ENCODE assay signal across 28 cellular contexts in genomic region chr6:134902074-134902861, GRCh38. TPM values are rescaled to one million over a fixed set of nuclear protein-coding genes. Genes with fewer than 3 reads are reported as not detected.
DNase-seq lines count a peak whose midpoint lies in the region; ATAC-seq, FAIRE-seq and TF ChIP-seq lines count a peak whose summit lies in the region.
"Had no signal": no experiment of that assay in that cellular context is flagged by ENCODE, and none has a peak within 500 bp of the region (broad histone marks: within the 10 kb centered on the region; RNA-seq: fewer than 3 reads in every experiment).

No MANE protein-coding gene starts in this region.

- H2AK9ac ChIP-seq in IMR-90 (replicated peaks; ENCODE audit: low read depth, low read length, poor library complexity): no peak overlapping the region

- H3K4me2 ChIP-seq in IMR-90 (ENCODE audit: low read depth, low read length) (no peak overlapping the region), K562 (ENCODE audit: insufficient read depth, low read length) (no peak overlapping the region)
- H3K4me2 ChIP-seq: neural progenitor cell had no signal

- H4K91ac ChIP-seq in IMR-90 (ENCODE audit: insufficient read depth, low read depth, low read length): no peak overlapping the region; the same call in 1 of the 2 replicates

- ATAC-seq in IMR-90 (ENCODE audit: low read depth) (peak; percentile 35), K562 (peak; percentile 56), left lobe of liver (peak; percentile 34), gastrocnemius medialis (peak; percentile 14 to 42), HG02610 (IDR thresholded peaks at IDR 0.05; ENCODE audit: unreplicated experiment) (no peak), GM21367 (IDR thresholded peaks at IDR 0.05; ENCODE audit: unreplicated experiment) (no peak)
- ATAC-seq in activated naive CD4-positive, alpha-beta T cell treated with anti-CD3 and anti-CD28 coated beads, Interleukin-2, amount 50 U/mL, for 72 hours: no peak
- no peak for ATAC-seq in activated CD4-positive, CD25-positive, alpha-beta regulatory T cell treated with anti-CD3 and anti-CD28 coated beads, Interleukin-2, amount 50 U/mL, for 24 hours
- ATAC-seq: GM12878; HCT116; stimulated activated naive B cell treated with anti-CD40 and anti-IgM and Interleukin-4, amounts not matched to agents 10 μg/mL and 1 μg/mL and 100 μg/mL, for 72 hours had no signal

- no peak for FAIRE-seq in K562 (lab: Jason Lieb, UNC)
- FAIRE-seq: GM12878 had no signal

- TF ChIP-seq RAD21 in IMR-90 (IDR thresholded peaks at IDR 0.05; ENCODE audit: low read length) (no peak), K562 (CRISPR knock-in tag; conservative IDR thresholded peaks at IDR 0.05 in 1 of 2, IDR thresholded peaks at IDR 0.05 in 1 of 2) (no peak)

- H2BK15ac ChIP-seq in IMR-90 (ENCODE audit: low read depth, low read length): no peak overlapping the region

- intact Hi-C loops in IMR-90 (cut with micrococcal nuclease) (no loop called here), K562 (cut with micrococcal nuclease) (no loop called here), gastrocnemius medialis (cut with DNase I; ENCODE audit: low total_unique reads) (loop anchor here (2.0 to 10.0 kb wide), 5 partner anchors 437 to 1467 kb away; partner anchors contain the start of gene AHI1)

- no peak for TF ChIP-seq CTCF in IMR-90 (conservative IDR thresholded peaks at IDR 0.05; ENCODE audit: low read depth, low read length)
- no peak for TF ChIP-seq CTCF in K562 (IDR thresholded peaks at IDR 0.05 in 2 of 3, conservative IDR thresholded peaks at IDR 0.05 in 1 of 3; ENCODE audit: insufficient read depth in 2 of 3, low read depth in 1 of 3, low read length in 3 of 3)
- no peak for TF ChIP-seq CTCF in gastrocnemius medialis (IDR thresholded peaks at IDR 0.05 in 4 of 5, conservative IDR thresholded peaks at IDR 0.05 in 1 of 5)

- no peak overlapping the region for H2BK120ac ChIP-seq in IMR-90 (ENCODE audit: low read depth, low read length)

- in situ Hi-C loops in IMR-90 (cut with MboI; ENCODE audit: low sequenced_read_pairs): no loop called here
- in situ Hi-C loops in K562 (cut with MboI): no loop called here
- in situ Hi-C loops in gastrocnemius medialis (cut with MboI; ENCODE audit: low sequenced_read_pairs in 4 of 4): no loop called here

- no peaks in the 10 kb centered on the region for H3K36me3 Mint-ChIP-seq in activated naive CD4-positive, alpha-beta T cell treated with anti-CD3 and anti-CD28 coated beads, Interleukin-2, amount 50 U/mL, for 72 hours
- H3K36me3 Mint-ChIP-seq: activated naive CD8-positive, alpha-beta T cell treated with anti-CD3 and anti-CD28 coated beads, Interleukin-2, amount 10 ng/mL, durations not matched to agents 7 days and 5 days; neural progenitor cell; stimulated activated naive B cell treated with anti-CD40 and anti-IgM and Interleukin-4, amounts not matched to agents 10 μg/mL and 1 μg/mL and 100 μg/mL, for 72 hours had no signal

- CTCF ChIA-PET in IMR-90 (lab: Yijun Ruan, JAX) (interaction anchor here (0.9 kb wide), 1 partner anchor 745 kb away, joined by 4 read pairs; no protein-coding TSS in a partner anchor), K562 (lab: Yijun Ruan, JAX; ENCODE audit: low intra/inter-chr PET ratio) (no interaction called here)

- no peak overlapping the region for H3K56ac ChIP-seq in IMR-90 (ENCODE audit: extremely low read depth, insufficient read depth, low read length)

- H4K20me1 ChIP-seq in IMR-90 (ENCODE audit: insufficient read depth, low read length) (no peaks in the 10 kb centered on the region), K562 (replicated peaks; ENCODE audit: control insufficient read depth, insufficient read depth, low read length) (no peaks in the 10 kb centered on the region)

- no peak for TF ChIP-seq POLR2A in IMR-90 (IDR thresholded peaks at IDR 0.05; ENCODE audit: low read depth, low read length)
- no peak for TF ChIP-seq POLR2A in K562 (conservative IDR thresholded peaks at IDR 0.05)
- peak in 1 of 2 donors; percentile 36 for TF ChIP-seq POLR2A in gastrocnemius medialis (IDR thresholded peaks at IDR 0.05)

- H2BK5ac ChIP-seq in IMR-90 (ENCODE audit: low read depth, low read length, poor library complexity, severe bottlenecking): no peak overlapping the region

- H3K79me2 ChIP-seq in K562 (ENCODE audit: control insufficient read depth, insufficient read depth, low read length): no peaks in the 10 kb centered on the region

- peak overlapping the region; percentile 3; the same call in 1 of the 2 replicates for H4K5ac ChIP-seq in IMR-90 (ENCODE audit: low read depth, low read length)

- H2AK5ac ChIP-seq in IMR-90 (ENCODE audit: low read depth, low read length): peak overlapping the region; percentile 54; the same call in 1 of the 2 replicates

- 0 out of 4 replicates have a peak overlapping the region, but pooled peaks of 1 of the 2 experiments have one; percentile 19 for H4K8ac ChIP-seq in IMR-90 (ENCODE audit: low read depth in 2 of 2, low read length in 2 of 2)

- H3K14ac ChIP-seq in IMR-90 (replicated peaks; ENCODE audit: low read depth, low read length): no peak overlapping the region

- 91% methylated on average over 7 of the region's 9 CpGs; no CpG with 5 or more reads in 1 of the 2 experiments for WGBS in IMR-90 (ENCODE audit: extremely low coverage in 2 of 2, insufficient read length in 1 of 2), 2 experiments
- 18% methylated on average over 9 of the region's 9 CpGs for WGBS in K562 (ENCODE audit: insufficient coverage, low coverage, missing lambda C conversion rate)

- BruUV-seq in IMR-90 (replicated peaks; lab: Mats Ljungman, UMichigan) (no TSS peak), K562 (replicated peaks; lab: Mats Ljungman, UMichigan) (no TSS peak)

- H3K27ac Mint-ChIP-seq in activated naive CD4-positive, alpha-beta T cell treated with anti-CD3 and anti-CD28 coated beads, Interleukin-2, amount 50 U/mL, for 72 hours: no peak overlapping the region
- H3K27ac Mint-ChIP-seq: activated CD4-positive, alpha-beta memory T cell treated with anti-CD3 and anti-CD28 coated beads, Interleukin-2, amount 10 ng/mL, durations not matched to agents 7 days and 5 days; activated naive CD8-positive, alpha-beta T cell treated with anti-CD3 and anti-CD28 coated beads, Interleukin-2, amount 10 ng/mL, durations not matched to agents 7 days and 5 days; neural progenitor cell; stimulated activated naive B cell treated with anti-CD40 and anti-IgM and Interleukin-4, amounts not matched to agents 10 μg/mL and 1 μg/mL and 100 μg/mL, for 72 hours had no signal

- H3K9me3 Mint-ChIP-seq in activated naive CD4-positive, alpha-beta T cell treated with anti-CD3 and anti-CD28 coated beads, Interleukin-2, amount 50 U/mL, for 72 hours: no peaks in the 10 kb centered on the region
- H3K9me3 Mint-ChIP-seq: activated CD4-positive, alpha-beta memory T cell treated with anti-CD3 and anti-CD28 coated beads, Interleukin-2, amount 10 ng/mL, durations not matched to agents 7 days and 5 days; activated naive CD8-positive, alpha-beta T cell treated with anti-CD3 and anti-CD28 coated beads, Interleukin-2, amount 10 ng/mL, durations not matched to agents 7 days and 5 days; stimulated activated naive B cell treated with anti-CD40 and anti-IgM and Interleukin-4, amounts not matched to agents 10 μg/mL and 1 μg/mL and 100 μg/mL, for 72 hours had no signal

- H3K79me1 ChIP-seq in IMR-90 (ENCODE audit: low read depth in 1 of 2, low read length in 2 of 2): no peaks in the 10 kb centered on the region

- H3K4me3 ChIP-seq in IMR-90 (ENCODE audit: insufficient read depth, low read depth, low read length): no peak overlapping the region
- H3K4me3 ChIP-seq in K562: no peak overlapping the region
- H3K4me3 ChIP-seq in gastrocnemius medialis: no peak overlapping the region
- H3K4me3 ChIP-seq: GM12878, neural progenitor cell, spleen, thyroid gland had no signal

- no peak overlapping the region for H3K23ac ChIP-seq in IMR-90 (ENCODE audit: low read depth, low read length)

- H2BK20ac ChIP-seq in IMR-90 (ENCODE audit: low read depth, low read length): no peak overlapping the region; the same call in 1 of the 2 replicates

- H3K4me1 ChIP-seq in IMR-90 (ENCODE audit: control insufficient read depth, insufficient read depth, low read length): peaks cover 3% of the 10 kb centered on the region
- H3K4me1 ChIP-seq in K562 (replicated peaks in 1 of 2; ENCODE audit: control insufficient read depth in 2 of 2, insufficient read depth in 2 of 2, low read length in 2 of 2): no peaks in the 10 kb centered on the region
- H3K4me1 ChIP-seq in gastrocnemius medialis: peaks cover 8 to 22% of the 10 kb centered on the region in 2 donors
- H3K4me1 ChIP-seq: neural progenitor cell had no signal

- H3K4ac ChIP-seq in IMR-90 (ENCODE audit: low read depth, low read length): no peak overlapping the region

- peak overlapping the region; percentile 8; the same call in 1 of the 2 replicates for H3K18ac ChIP-seq in IMR-90 (ENCODE audit: low read depth, low read length)

- H3K27me3 ChIP-seq in IMR-90 (ENCODE audit: control insufficient read depth, insufficient read depth, low read length) (no peaks in the 10 kb centered on the region), K562 (ENCODE audit: control insufficient read depth in 2 of 2, insufficient read depth in 2 of 2, low read length in 2 of 2) (peaks cover 0 to under 1% of the 10 kb centered on the region in 2 experiments; a peak in 1 of 5 replicates), gastrocnemius medialis (no peaks in the 10 kb centered on the region)
- H3K27me3 ChIP-seq: neural progenitor cell, spleen, thyroid gland had no signal

- no peak for TF ChIP-seq EP300 in K562 (IDR thresholded peaks at IDR 0.05; ENCODE audit: low read length)

- H3K9me1 ChIP-seq in IMR-90 (ENCODE audit: insufficient read depth, low read length): no peaks in the 10 kb centered on the region
- no peaks in the 10 kb centered on the region for H3K9me1 ChIP-seq in K562 (ENCODE audit: control insufficient read depth, insufficient read depth, low read length)

- no peaks in the 10 kb centered on the region for H3K9me3 ChIP-seq in IMR-90 (ENCODE audit: control insufficient read depth, insufficient read depth, low read length)
- no peaks in the 10 kb centered on the region for H3K9me3 ChIP-seq in K562 (replicated peaks; ENCODE audit: control insufficient read depth, insufficient read depth, low read depth, low read length)
- H3K9me3 ChIP-seq in gastrocnemius medialis: no peaks in the 10 kb centered on the region
- H3K9me3 ChIP-seq: spleen, thyroid gland had no signal

- no peak overlapping the region for H3K27ac ChIP-seq in IMR-90 (ENCODE audit: insufficient read depth, low read length)
- no peak overlapping the region for H3K27ac ChIP-seq in K562 (ENCODE audit: extremely low read depth, low read depth, low read length)
- H3K27ac ChIP-seq in gastrocnemius medialis: peak overlapping the region; percentile 70 to 90 (median 78)
- H3K27ac ChIP-seq: HL-60, neural progenitor cell had no signal

- dilution Hi-C loops in IMR-90 (cut with HindIII; ENCODE audit: low sequenced_read_pairs, unreplicated experiment): no loop called here

- no peaks in the 10 kb centered on the region for H3K36me3 ChIP-seq in IMR-90 (ENCODE audit: control insufficient read depth, insufficient read depth, low read length)
- H3K36me3 ChIP-seq in K562 (ENCODE audit: control insufficient read depth, insufficient read depth, low read length): no peaks in the 10 kb centered on the region
- H3K36me3 ChIP-seq in gastrocnemius medialis: no peaks in the 10 kb centered on the region
- H3K36me3 ChIP-seq: neural progenitor cell, spleen, thyroid gland had no signal

- H2AFZ ChIP-seq in IMR-90 (replicated peaks; ENCODE audit: low read length, poor library complexity): peak overlapping the region; percentile 49
- H2AFZ ChIP-seq in K562 (ENCODE audit: low read depth, low read length): 0 out of 2 replicates have a peak overlapping the region, but pooled peaks have one; percentile 44
- H2AFZ ChIP-seq: neural progenitor cell had no signal

- POLR2A ChIA-PET in IMR-90 (lab: Charles Lee; ENCODE audit: unreplicated experiment) (no interaction called here), K562 (lab: Yijun Ruan, JAX) (no interaction called here)

- no peak for DNase-seq in IMR-90
- no peak for DNase-seq in K562 (ENCODE audit: extremely low read depth in 1 of 4, low spot score in 3 of 4)
- DNase-seq in left lobe of liver (ENCODE audit: low spot score): no peak
- peak; percentile 20 to 60 for DNase-seq in gastrocnemius medialis
- DNase-seq in activated naive CD4-positive, alpha-beta T cell treated with anti-CD3 and anti-CD28 coated beads, Interleukin-2, amount 50 U/mL, for 72 hours (ENCODE audit: low spot score in 2 of 2): no peak
- DNase-seq: activated CD4-positive, alpha-beta memory T cell treated with anti-CD3 and anti-CD28 coated beads, Interleukin-2, amount 10 ng/mL, durations not matched to agents 7 days and 5 days; activated naive CD8-positive, alpha-beta T cell treated with anti-CD3 and anti-CD28 coated beads, Interleukin-2, amount 10 ng/mL, durations not matched to agents 7 days and 5 days; C1 segment of cervical spinal cord; DND-41; effector CD4-positive, alpha-beta T cell; erythroblast; NCI-H1048; NCI-H1694 treated with DMSO at 0.1 percent for 48 hours; NCI-H2171 treated with DMSO at 0.1 percent for 48 hours; NCI-H526 treated with DMSO at 0.1 percent for 48 hours; spleen; stimulated activated CD4-positive, alpha-beta T cell treated with anti-CD3 and anti-CD28 coated beads, Interleukin-2, amount 100 ng/mL, for 48 hours; stimulated activated naive B cell treated with anti-CD40 and anti-IgM and Interleukin-4, amounts not matched to agents 10 μg/mL and 1 μg/mL and 100 μg/mL, for 72 hours; SW 1271; T1000 had no signal

- no peak overlapping the region for H3K9ac ChIP-seq in IMR-90 (ENCODE audit: low read depth, low read length)
- H3K9ac ChIP-seq in K562 (ENCODE audit: insufficient read depth in 1 of 2, low read depth in 2 of 2, low read length in 2 of 2): no peak overlapping the region
- H3K9ac ChIP-seq: neural progenitor cell had no signal

RNA-seq across cellular contexts. Expression of gene ALDH8A1, which starts 47.6 kb away (rescaled TPM):
- total RNA-seq in IMR-90 (2012; rRNA removed) (under 0.01 TPM in 2 replicates), K562 (2014; rRNA removed) (0.04 and 0.05 TPM in 2 replicates), K562 (2014; rRNA removed; fragmentation: Illumina TruSeq; extraction: Trizol) (0.04 TPM in 1 of 2 replicates, not detected in the other), K562 (2015; rRNA removed; fragmentation: Illumina TruSeq; extraction: Trizol) (0.18 and 0.19 TPM in 2 replicates), K562 (2021) (0.16 and 0.18 TPM in 2 replicates), left lobe of liver (174 TPM), gastrocnemius medialis (1 to 10 TPM in 1 of 4 donors, under 1 TPM in 2, not detected in 1; 0.55 to 2.1 (median 0.58) TPM)
- polyA plus RNA-seq in IMR-90 (2012; rRNA removed) (0.15 and 0.19 TPM in 2 replicates), K562 (2011; rRNA removed) (0.03 and 0.08 TPM in 2 replicates), K562 (2014; fragmentation: Illumina TruSeq; extraction: Trizol) (0.08 TPM in 1 of 2 replicates, not detected in the other), K562 (2014; fragmentation: Nextera tagmentation; extraction: Ambion mirVana) (under 1 TPM in 1 of 2 experiments, not detected in 1; 0.03 TPM), K562 (2014; rRNA removed) (0.03 TPM in 2 replicates)
- polyA plus RNA-seq in IMR-90 (2012; cell fraction: cytosol; rRNA removed): 0.02 and 0.04 TPM in 2 replicates
- polyA plus RNA-seq in IMR-90 (2012; cell fraction: nucleus; rRNA removed; ENCODE audit: low replicate concordance): 0.74 and 2.3 TPM in 2 replicates
- total RNA-seq in K562 (2011; cell fraction: chromatin; rRNA removed; ENCODE audit: low replicate concordance): 0.55 and 0.74 TPM in 2 replicates
- total RNA-seq in K562 (2011; cell fraction: nucleolus; rRNA removed): not detected in 2 replicates
- total RNA-seq in K562 (2011; cell fraction: nucleoplasm; rRNA removed): 0.76 TPM in 1 of 2 replicates, not detected in the other
- 0.01 and 0.06 TPM in 2 replicates for polyA plus RNA-seq in K562 (2011; cell fraction: cytosol; rRNA removed)
- polyA plus RNA-seq in K562 (2011; cell fraction: nucleus; rRNA removed): 0.21 TPM in 1 of 2 replicates, not detected in the other
- polyA plus RNA-seq in K562 (2012): 0.04 and 0.05 TPM in 2 replicates
- 0.15 TPM in 1 of 2 replicates, not detected in the other for polyA minus RNA-seq in K562 (2011; rRNA and poly(A)+ RNA removed)
- polyA minus RNA-seq in K562 (2011; cell fraction: cytosol; rRNA and poly(A)+ RNA removed): not detected in 2 replicates
- polyA minus RNA-seq in K562 (2011; cell fraction: nucleus; rRNA and poly(A)+ RNA removed): 0.78 TPM in 1 of 2 replicates, not detected in the other
- total RNA-seq in activated naive CD4-positive, alpha-beta T cell treated with anti-CD3 and anti-CD28 coated beads, Interleukin-2, amount 50 U/mL, for 72 hours: 1 to 10 TPM in 1 of 2 donors, under 1 TPM in 1; 0.36 to 3.5 TPM

Comparison
In these comparisons a context has a peak if more than half of its experiments do, and no peak if none do; other contexts are left out.
1. ATAC-seq: peak in IMR-90 (single experiment), K562 (single experiment), left lobe of liver (single experiment) and gastrocnemius medialis (2 of 2); none in HG02610 (single experiment), GM21367 (single experiment), activated naive CD4-positive, alpha-beta T cell treated with anti-CD3 and anti-CD28 coated beads, Interleukin-2, amount 50 U/mL, for 72 hours (0 of 2) and activated CD4-positive, CD25-positive, alpha-beta regulatory T cell treated with anti-CD3 and anti-CD28 coated beads, Interleukin-2, amount 50 U/mL, for 24 hours (0 of 2).
2. DNase-seq: peak in gastrocnemius medialis (2 of 2); none in IMR-90 (single experiment), K562 (0 of 4), left lobe of liver (single experiment) and activated naive CD4-positive, alpha-beta T cell treated with anti-CD3 and anti-CD28 coated beads, Interleukin-2, amount 50 U/mL, for 72 hours (0 of 2).
3. H3K27ac ChIP-seq: peak in gastrocnemius medialis (4 of 4); none in IMR-90 (single experiment) and K562 (single experiment).
4. RNA of gene ALDH8A1, which starts 47.6 kb away (total RNA-seq): 174 TPM in left lobe of liver (single experiment); 0.36 to 3.5 TPM in activated naive CD4-positive, alpha-beta T cell treated with anti-CD3 and anti-CD28 coated beads, Interleukin-2, amount 50 U/mL, for 72 hours, 0.55 to 2.1 TPM in gastrocnemius medialis, 0.04 to 0.76 TPM in K562 and under 0.01 TPM in IMR-90; every median in the first group is over 10 times any median in the second.